Comparison of ENCODE assay signal across 12 cellular contexts in the genomic region with DNA sequence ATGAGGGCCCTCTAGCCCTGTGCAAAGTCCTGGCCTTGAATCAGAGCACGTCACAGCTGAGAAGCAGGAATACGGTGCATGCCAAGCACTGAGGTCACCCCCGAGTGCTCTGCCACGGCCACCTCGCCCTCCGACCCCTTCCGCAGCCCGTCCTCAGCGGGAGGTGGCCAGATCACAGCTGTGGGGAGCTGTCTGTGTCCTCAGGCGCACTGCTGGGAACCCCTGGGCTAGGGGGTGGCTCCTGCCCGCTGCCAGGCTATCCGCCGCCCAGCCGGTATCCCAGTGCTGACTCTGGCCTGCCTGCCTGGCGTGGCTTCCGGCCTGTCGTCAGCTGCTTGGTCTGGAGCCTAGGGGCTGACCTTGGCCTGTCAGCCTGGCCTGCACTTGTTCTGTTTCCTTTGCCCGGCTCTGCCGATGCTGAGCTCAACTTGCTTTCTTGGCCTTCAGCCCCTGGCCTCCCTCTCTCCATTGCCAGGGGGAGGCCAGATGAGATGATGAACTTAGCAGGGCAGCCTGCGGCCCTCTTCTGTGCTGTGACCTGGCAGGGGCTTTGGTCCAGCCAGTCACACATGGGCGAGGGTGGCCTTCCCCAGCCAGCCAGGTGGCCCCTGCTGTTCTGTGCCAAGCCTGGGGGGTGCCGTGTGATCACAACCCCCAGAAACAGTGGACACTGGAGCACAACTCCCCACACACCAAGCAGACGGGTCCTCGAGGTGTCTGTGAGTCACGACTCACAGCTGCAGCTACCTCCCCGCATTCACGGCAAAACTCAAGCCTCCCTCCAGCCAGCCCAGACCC.
DNase-seq lines count a peak whose midpoint lies in the region; ATAC-seq, FAIRE-seq and TF ChIP-seq lines count a peak whose summit lies in the region.
"Had no signal": no experiment of that assay in that cellular context is flagged by ENCODE, and none has a peak within 500 bp of the region (broad histone marks: within the 10 kb centered on the region; RNA-seq: fewer than 3 reads in every experiment).

No MANE protein-coding gene starts in this region.

- ATAC-seq in left lobe of liver (peak; percentile 95), GM18861 (IDR thresholded peaks at IDR 0.05; ENCODE audit: unreplicated experiment) (no peak)
- no peak for ATAC-seq in activated CD4-positive, alpha-beta T cell treated with anti-CD3 and anti-CD28 coated beads for 36 hours
- ATAC-seq: stimulated activated naive CD8-positive, alpha-beta T cell treated with anti-CD3 and anti-CD28 coated beads, Interleukin-15, amount 100 ng/mL, for 72 hours had no signal

- POLR2A ChIA-PET in activated CD4-positive, alpha-beta T cell treated with anti-CD3 and anti-CD28 coated beads for 36 hours (lab: Charles Lee), result no interaction called here

- no peak overlapping the region for H3K27ac Mint-ChIP-seq in activated CD4-positive, alpha-beta T cell treated with anti-CD3 and anti-CD28 coated beads for 36 hours
- H3K27ac Mint-ChIP-seq: activated naive CD8-positive, alpha-beta T cell had no signal

- H3K27ac ChIP-seq in dorsolateral prefrontal cortex, result peak overlapping the region in 39 of 59 donors; percentile 1 to 78 (median 44)
- peak overlapping the region; percentile 32 for H3K27ac ChIP-seq in rectal smooth muscle tissue (ENCODE audit: low read depth, low read length)

- H3K4me3 ChIP-seq in dorsolateral prefrontal cortex, result peak overlapping the region in 5 of 59 donors; percentile 0 to 32 (median 17)
- H3K4me3 ChIP-seq in rectal smooth muscle tissue (ENCODE audit: low read length), result no peak overlapping the region

- no peak for FAIRE-seq in urothelium cell line (lab: Jason Lieb, UNC)

- H3K36me3 Mint-ChIP-seq in activated CD4-positive, alpha-beta T cell treated with anti-CD3 and anti-CD28 coated beads for 36 hours (ENCODE audit: low read depth), result no peaks in the 10 kb centered on the region
- H3K36me3 Mint-ChIP-seq: activated naive CD8-positive, alpha-beta T cell had no signal

- no peaks in the 10 kb centered on the region for H3K4me1 ChIP-seq in rectal smooth muscle tissue (ENCODE audit: control insufficient read depth, insufficient read depth, low read length)

- H3K27me3 ChIP-seq in dorsolateral prefrontal cortex (no peaks in the 10 kb centered on the region), rectal smooth muscle tissue (ENCODE audit: control insufficient read depth, insufficient read depth, low read length) (no peaks in the 10 kb centered on the region)

- no peaks in the 10 kb centered on the region for H3K27me3 Mint-ChIP-seq in activated CD4-positive, alpha-beta T cell treated with anti-CD3 and anti-CD28 coated beads for 36 hours
- H3K27me3 Mint-ChIP-seq: activated naive CD8-positive, alpha-beta T cell; stimulated activated naive CD8-positive, alpha-beta T cell treated with anti-CD3 and anti-CD28 coated beads, Interleukin-15, amount 100 ng/mL, for 72 hours had no signal

- no peaks in the 10 kb centered on the region for H3K36me3 ChIP-seq in rectal smooth muscle tissue (ENCODE audit: control insufficient read depth, insufficient read depth, low read length)

- TF ChIP-seq CTCF in dorsolateral prefrontal cortex (IDR thresholded peaks at IDR 0.05 in 54 of 56, conservative IDR thresholded peaks at IDR 0.05 in 2 of 56; ENCODE audit: low read depth in 1 of 56, partially characterized antibody in 56 of 56), result no peak

- no peaks in the 10 kb centered on the region for H3K9me3 Mint-ChIP-seq in activated CD4-positive, alpha-beta T cell treated with anti-CD3 and anti-CD28 coated beads for 36 hours (ENCODE audit: low read depth)

- intact Hi-C loops in dorsolateral prefrontal cortex (cut with DNase I), result no loop called here
- intact Hi-C loops in activated CD4-positive, alpha-beta T cell treated with anti-CD3 and anti-CD28 coated beads for 36 hours (cut with DNase I, micrococcal nuclease), result no loop called here

- H3K4me3 Mint-ChIP-seq in activated CD4-positive, alpha-beta T cell treated with anti-CD3 and anti-CD28 coated beads for 36 hours, result no peak overlapping the region
- H3K4me3 Mint-ChIP-seq: activated naive CD8-positive, alpha-beta T cell; stimulated activated naive CD8-positive, alpha-beta T cell treated with anti-CD3 and anti-CD28 coated beads, Interleukin-15, amount 100 ng/mL, for 72 hours had no signal

- DNase-seq in EH (ENCODE audit: low read depth) (peak; percentile 57), dorsolateral prefrontal cortex (peak in 8 of 10 donors; percentile 16 to 70 (median 54)), left lobe of liver (ENCODE audit: low spot score) (peak; percentile 94), urothelium cell line (ENCODE audit: low spot score) (no peak)
- no peak for DNase-seq in stimulated activated CD4-positive, alpha-beta T cell treated with anti-CD3 and anti-CD28 coated beads, Interleukin-1b, Interleukin-23, amount 100 ng/mL, for 48 hours
- no peak for DNase-seq in activated CD4-positive, alpha-beta T cell treated with anti-CD3 and anti-CD28 coated beads for 36 hours
- DNase-seq: activated CD4-positive, alpha-beta T cell treated with anti-CD3 and anti-CD28 coated beads, Interleukin-2, amount 50 U/mL, for 48 hours; NCI-H748 treated with DMSO at 0.1 percent for 48 hours; stimulated activated naive CD8-positive, alpha-beta T cell treated with anti-CD3 and anti-CD28 coated beads, Interleukin-15, amount 100 ng/mL, for 72 hours had no signal

- peaks cover 2% of the 10 kb centered on the region for H3K4me1 Mint-ChIP-seq in activated CD4-positive, alpha-beta T cell treated with anti-CD3 and anti-CD28 coated beads for 36 hours
- H3K4me1 Mint-ChIP-seq: stimulated activated naive CD8-positive, alpha-beta T cell treated with anti-CD3 and anti-CD28 coated beads, Interleukin-15, amount 100 ng/mL, for 72 hours had no signal

- CTCF ChIA-PET in activated CD4-positive, alpha-beta T cell treated with anti-CD3 and anti-CD28 coated beads for 36 hours (lab: Charles Lee), result interaction anchor here (0.6 to 1.9 kb wide), 4 partner anchors 19 to 70 kb away, joined by 3 to 6 read pairs (median 4); no protein-coding TSS in a partner anchor

- H3K9ac ChIP-seq in rectal smooth muscle tissue (ENCODE audit: low read length), result no peak overlapping the region

Comparison
In these comparisons a context has a peak if more than half of its experiments do, and no peak if none do; other contexts are left out.
1. DNase-seq: peak in EH (single experiment), dorsolateral prefrontal cortex (8 of 10) and left lobe of liver (single experiment); none in urothelium cell line (single experiment), stimulated activated CD4-positive, alpha-beta T cell treated with anti-CD3 and anti-CD28 coated beads, Interleukin-1b, Interleukin-23, amount 100 ng/mL, for 48 hours (single experiment) and activated CD4-positive, alpha-beta T cell treated with anti-CD3 and anti-CD28 coated beads for 36 hours (single experiment).